In genomic region chr6:52815167-52816092, GRCh38 we compare ENCODE assay signal across 2 cellular contexts.
TF ChIP-seq lines count a peak whose summit lies in the region.

No MANE protein-coding gene starts in this region.

TF ChIP-seq in A549, 52 proteins besides CTCF, POLR2A, EP300 and RAD21:
- TF ChIP-seq FOXS1 (CRISPR knock-in tag; IDR thresholded peaks at IDR 0.05) = no peak
- no peak for TF ChIP-seq MAFK (IDR thresholded peaks at IDR 0.05; ENCODE audit: partially characterized antibody)
- TF ChIP-seq SMC3 (IDR thresholded peaks at IDR 0.05) = peak; percentile 42

TF ChIP-seq in H1, 55 proteins besides CTCF, POLR2A, EP300 and RAD21:
- TF ChIP-seq, protein P1, sequence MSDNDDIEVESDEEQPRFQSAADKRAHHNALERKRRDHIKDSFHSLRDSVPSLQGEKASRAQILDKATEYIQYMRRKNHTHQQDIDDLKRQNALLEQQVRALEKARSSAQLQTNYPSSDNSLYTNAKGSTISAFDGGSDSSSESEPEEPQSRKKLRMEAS (IDR thresholded peaks at IDR 0.05) = no peak
- TF ChIP-seq KDM5A (IDR thresholded peaks at IDR 0.05; ENCODE audit: low read length) (no peak), SIX5 (IDR thresholded peaks at IDR 0.05; ENCODE audit: low read depth, low read length) (no peak)
TF ChIP-seq in H1: peak in this region for 0.
